In the genomic region with DNA sequence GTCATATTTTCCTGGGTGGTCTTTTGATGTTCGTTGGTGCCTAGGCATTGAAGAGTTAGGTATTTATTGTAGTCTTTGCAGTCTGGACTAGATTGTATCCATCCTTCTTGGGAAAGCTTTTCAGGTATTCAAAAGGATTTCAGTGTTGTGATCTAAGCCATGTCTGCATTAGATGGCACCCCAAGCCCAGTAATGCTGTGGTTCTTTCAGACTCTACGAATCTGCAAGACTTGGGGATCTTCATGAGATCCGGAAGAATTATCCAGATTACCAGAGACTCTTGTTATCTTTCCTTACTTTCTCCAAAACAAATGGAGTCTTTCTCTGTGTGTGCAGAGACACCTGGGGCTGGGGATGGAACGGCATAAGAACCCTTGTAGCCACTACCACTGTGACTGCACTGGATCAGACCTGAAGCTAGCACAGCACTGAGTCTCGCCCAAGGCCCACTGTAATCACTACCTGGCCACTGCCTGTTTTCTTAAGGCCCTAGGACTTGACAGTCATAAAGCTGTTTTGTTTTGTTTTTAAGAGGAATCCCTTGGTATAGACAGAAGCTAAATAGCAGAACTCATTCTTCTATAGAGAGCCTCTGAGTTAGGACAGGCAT, we compare ENCODE assay signal across 18 cellular contexts.
"Had no signal": no experiment of that assay in that cellular context is flagged by ENCODE, and none has a peak within 500 bp of the region (broad histone marks: within the 10 kb centered on the region; RNA-seq: fewer than 3 reads in every experiment).

No MANE protein-coding gene starts in this region.

- H3K4me1 ChIP-seq: colonic mucosa, heart right ventricle, sigmoid colon, tibial artery, upper lobe of left lung, uterus had no signal

- DNase-seq: colonic mucosa; dermis blood vessel endothelial cell; heart right ventricle; hypothalamus; kidney glomerular epithelial cell; mesendoderm; naive B cell; posterior cingulate gyrus; sigmoid colon; stimulated activated naive CD8-positive, alpha-beta T cell treated with anti-CD3 and anti-CD28 coated beads, Interleukin-15, Interleukin-2, amounts not matched to agents 100 U/mL and 50 U/mL, for 24 hours; tibial artery; upper lobe of left lung; uterus had no signal

- FAIRE-seq: frontal cortex, islet of Langerhans had no signal

- H3K27ac Mint-ChIP-seq: nephron had no signal

- ATAC-seq: heart right ventricle; stimulated activated naive CD8-positive, alpha-beta T cell treated with anti-CD3 and anti-CD28 coated beads, Interleukin-15, Interleukin-2, amounts not matched to agents 100 U/mL and 50 U/mL, for 24 hours had no signal

- H3K4me1 Mint-ChIP-seq: naive B cell, nephron had no signal

- H3K27me3 ChIP-seq: colonic mucosa, heart right ventricle, neutrophil, sigmoid colon, tibial artery, upper lobe of left lung, uterus had no signal

- H3K36me3 ChIP-seq: colonic mucosa, heart right ventricle, neutrophil, sigmoid colon, tibial artery, upper lobe of left lung, uterus had no signal

- H3K27ac ChIP-seq: colonic mucosa, heart right ventricle, neutrophil, sigmoid colon, skin epidermis, tibial artery, upper lobe of left lung, uterus had no signal

- H3K4me3 ChIP-seq: colonic mucosa, heart right ventricle, sigmoid colon, skin epidermis, tibial artery, upper lobe of left lung, uterus had no signal

- H3K36me3 Mint-ChIP-seq: naive B cell had no signal

- H3K9me3 ChIP-seq: colonic mucosa, heart right ventricle, neutrophil, sigmoid colon, tibial artery, upper lobe of left lung, uterus had no signal

- H3K4me3 Mint-ChIP-seq: naive B cell, nephron had no signal
